23 cellular contexts compared by ENCODE assay signal in genomic region chr14:26538176-26538575, GRCh38. TPM values are rescaled to one million over a fixed set of nuclear protein-coding genes. Genes with fewer than 3 reads are reported as not detected.
"Had no signal": no experiment of that assay in that cellular context is flagged by ENCODE, and none has a peak within 500 bp of the region (broad histone marks: within the 10 kb centered on the region; RNA-seq: fewer than 3 reads in every experiment).

No MANE protein-coding gene starts in this region.

- H3K4me1 ChIP-seq: colonic mucosa, esophagus muscularis mucosa, foreskin keratinocyte, gastrocnemius medialis, heart left ventricle, left lung, lower lobe of right lung had no signal

- FAIRE-seq: endothelial cell of umbilical vein, keratinocyte had no signal

- ATAC-seq: foreskin keratinocyte, gastrocnemius medialis, heart left ventricle, left cardiac atrium, left lung, left ventricle myocardium superior, lower lobe of right lung, mucosa of descending colon had no signal

- H3K27ac ChIP-seq: colonic mucosa, dorsolateral prefrontal cortex, esophagus muscularis mucosa, foreskin keratinocyte, gastrocnemius medialis, heart left ventricle, hepatocyte, left lung, lower lobe of right lung had no signal

- H3K4me2 ChIP-seq: hepatocyte had no signal

- DNase-seq: colonic mucosa; cortex of kidney; dermis blood vessel endothelial cell; dorsolateral prefrontal cortex; effector CD4-positive, alpha-beta T cell; effector memory CD4-positive, alpha-beta T cell; foreskin keratinocyte; gastrocnemius medialis; heart left ventricle; hypothalamus; immature natural killer cell; left cardiac atrium; left lung; left ventricle myocardium superior; lower lobe of right lung; mesenchymal stem cell; mucosa of descending colon had no signal

- H3K4me1 Mint-ChIP-seq: immature natural killer cell, mesothelial cell of epicardium had no signal

- H3K9me3 Mint-ChIP-seq: mesothelial cell of epicardium had no signal

- H3K79me2 ChIP-seq: hepatocyte had no signal

- H3K4me3 Mint-ChIP-seq: immature natural killer cell, mesothelial cell of epicardium had no signal

- H3K27me3 ChIP-seq: colonic mucosa, dorsolateral prefrontal cortex, esophagus muscularis mucosa, foreskin keratinocyte, gastrocnemius medialis, heart left ventricle, hepatocyte, left lung had no signal

- H3K27ac Mint-ChIP-seq: immature natural killer cell, mesothelial cell of epicardium had no signal

- H3K9me3 ChIP-seq: colonic mucosa, esophagus muscularis mucosa, gastrocnemius medialis, heart left ventricle, left lung, lower lobe of right lung, mucosa of descending colon had no signal

- H2AFZ ChIP-seq: hepatocyte had no signal

- H3K4me3 ChIP-seq: colonic mucosa, dorsolateral prefrontal cortex, esophagus muscularis mucosa, gastrocnemius medialis, heart left ventricle, hepatocyte, left lung, lower lobe of right lung, mucosa of descending colon had no signal

- H3K36me3 Mint-ChIP-seq: mesothelial cell of epicardium had no signal

- H3K36me3 ChIP-seq: colonic mucosa, esophagus muscularis mucosa, gastrocnemius medialis, heart left ventricle, left lung, lower lobe of right lung had no signal

RNA-seq across cellular contexts. Expression of gene NOVA1, which starts 59.7 kb away (rescaled TPM):
- total RNA-seq: lung microvascular endothelial cell had no signal
- polyA plus RNA-seq: immature natural killer cell, keratinocyte had no signal
